33 cellular contexts compared by ENCODE assay signal in the genomic region with DNA sequence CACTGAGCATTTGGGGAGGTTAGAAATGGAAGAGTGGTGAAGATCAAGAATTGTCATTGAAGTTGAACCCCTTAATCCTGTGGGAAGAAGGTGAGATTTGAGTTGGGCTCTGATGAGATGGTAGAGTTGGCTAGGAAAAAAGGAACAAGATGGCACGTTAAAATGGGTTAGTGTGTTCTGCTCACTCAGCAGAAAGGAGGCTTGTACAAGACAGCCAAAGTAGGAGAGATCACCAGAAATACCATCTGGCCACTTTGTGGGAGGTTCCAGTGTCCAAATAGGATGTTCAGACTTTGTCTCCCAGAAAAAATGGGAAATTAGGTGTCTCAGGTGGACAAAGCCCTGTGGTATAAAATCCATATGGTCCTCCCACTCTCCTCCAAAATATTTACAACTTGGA. TPM values are rescaled to one million over a fixed set of nuclear protein-coding genes. Genes with fewer than 3 reads are reported as not detected.
"Had no signal": no experiment of that assay in that cellular context is flagged by ENCODE, and none has a peak within 500 bp of the region (broad histone marks: within the 10 kb centered on the region; RNA-seq: fewer than 3 reads in every experiment).

No MANE protein-coding gene starts in this region.

- DNase-seq: natural killer cell; occipital lobe; ovary; posterior cingulate gyrus; psoas muscle; right cardiac atrium; spleen; stimulated activated CD4-positive, alpha-beta T cell treated with anti-CD3 and anti-CD28 coated beads, Interleukin-12 subunit alpha, Interleukin-12 subunit beta, amount 100 ng/mL, for 4 hours; stimulated activated CD4-positive, alpha-beta T cell treated with anti-CD3 and anti-CD28 coated beads, Interleukin-1b, Interleukin-23, amount 100 ng/mL, for 48 hours; stimulated activated CD4-positive, alpha-beta T cell treated with anti-CD3 and anti-CD28 coated beads, Interleukin-4, amount 100 ng/mL, for 1 hour; stimulated activated CD4-positive, alpha-beta T cell treated with anti-CD3 and anti-CD28 coated beads, Interleukin-4, amount 100 ng/mL, for 4 hours; stimulated activated CD8-positive, alpha-beta memory T cell treated with anti-CD3 and anti-CD28 coated beads, Interleukin-4, amount 100 ng/mL, for 48 hours; stimulated activated naive CD4-positive, alpha-beta T cell; stimulated activated naive CD8-positive, alpha-beta T cell treated with anti-CD3 and anti-CD28 coated beads, Interleukin-15, amount 100 ng/mL, for 72 hours; stimulated activated naive CD8-positive, alpha-beta T cell treated with anti-CD3 and anti-CD28 coated beads, Interleukin-15, Interleukin-2, amounts not matched to agents 100 U/mL and 50 U/mL, for 24 hours; substantia nigra; testis; tibial artery; transverse colon; upper lobe of right lung; uterus had no signal

- H3K9me3 Mint-ChIP-seq: natural killer cell; nephron; neural progenitor cell; stimulated activated memory B cell treated with anti-CD40 and anti-IgM and Interleukin-4, amounts not matched to agents 10 μg/mL and 1 μg/mL and 100 μg/mL, for 72 hours; stimulated activated naive CD8-positive, alpha-beta T cell treated with anti-CD3 and anti-CD28 coated beads, Interleukin-15, amount 100 ng/mL, for 72 hours had no signal

- H3K4me2 ChIP-seq: neural progenitor cell, smooth muscle cell had no signal

- H3K27ac ChIP-seq: neural progenitor cell, ovary, parathyroid adenoma, psoas muscle, skin epidermis, spleen, suprapubic skin, testis, tibial artery, transverse colon, upper lobe of right lung, uterus had no signal

- H3K79me2 ChIP-seq: parathyroid adenoma had no signal

- H3K9me3 ChIP-seq: ovary, psoas muscle, spleen, suprapubic skin, testis, tibial artery, transverse colon, upper lobe of right lung, uterus had no signal

- H3K4me3 Mint-ChIP-seq: natural killer cell; nephron; neural progenitor cell; stimulated activated memory B cell treated with anti-CD40 and anti-IgM and Interleukin-4, amounts not matched to agents 10 μg/mL and 1 μg/mL and 100 μg/mL, for 72 hours; stimulated activated naive CD8-positive, alpha-beta T cell treated with anti-CD3 and anti-CD28 coated beads, Interleukin-15, amount 100 ng/mL, for 72 hours; type B pancreatic cell had no signal

- ATAC-seq: natural killer cell; psoas muscle; right cardiac atrium; sciatic nerve; stimulated activated memory B cell treated with anti-CD40 and anti-IgM and Interleukin-4, amounts not matched to agents 10 μg/mL and 1 μg/mL and 100 μg/mL, for 72 hours; stimulated activated naive CD8-positive, alpha-beta T cell treated with anti-CD3 and anti-CD28 coated beads, Interleukin-15, amount 100 ng/mL, for 72 hours; stimulated activated naive CD8-positive, alpha-beta T cell treated with anti-CD3 and anti-CD28 coated beads, Interleukin-15, Interleukin-2, amounts not matched to agents 100 U/mL and 50 U/mL, for 24 hours; upper lobe of right lung had no signal

- H3K4me1 ChIP-seq: neural progenitor cell, psoas muscle, spleen, suprapubic skin, testis, transverse colon had no signal

- H3K9ac ChIP-seq: neural progenitor cell, parathyroid adenoma had no signal

- H3K36me3 ChIP-seq: neural progenitor cell, ovary, spleen, suprapubic skin, tibial artery, transverse colon, upper lobe of right lung, uterus had no signal

- H3K36me3 Mint-ChIP-seq: natural killer cell; neural progenitor cell; stimulated activated memory B cell treated with anti-CD40 and anti-IgM and Interleukin-4, amounts not matched to agents 10 μg/mL and 1 μg/mL and 100 μg/mL, for 72 hours had no signal

- H2AFZ ChIP-seq: neural progenitor cell, parathyroid adenoma had no signal

- H3K27me3 ChIP-seq: neural progenitor cell, ovary, spleen, suprapubic skin, testis, tibial artery, transverse colon, upper lobe of right lung, uterus had no signal

- H3K4me3 ChIP-seq: neural progenitor cell, ovary, psoas muscle, skin epidermis, smooth muscle cell, spleen, suprapubic skin, testis, tibial artery, transverse colon, upper lobe of right lung, uterus had no signal

- H3K27ac Mint-ChIP-seq: natural killer cell; neural progenitor cell; progenitor cell of endocrine pancreas; stimulated activated memory B cell treated with anti-CD40 and anti-IgM and Interleukin-4, amounts not matched to agents 10 μg/mL and 1 μg/mL and 100 μg/mL, for 72 hours; stimulated activated naive CD8-positive, alpha-beta T cell treated with anti-CD3 and anti-CD28 coated beads, Interleukin-15, amount 100 ng/mL, for 72 hours; type B pancreatic cell had no signal

- H3K4me1 Mint-ChIP-seq: natural killer cell; stimulated activated memory B cell treated with anti-CD40 and anti-IgM and Interleukin-4, amounts not matched to agents 10 μg/mL and 1 μg/mL and 100 μg/mL, for 72 hours; stimulated activated naive CD8-positive, alpha-beta T cell treated with anti-CD3 and anti-CD28 coated beads, Interleukin-15, amount 100 ng/mL, for 72 hours had no signal

- H3K27me3 Mint-ChIP-seq: progenitor cell of endocrine pancreas; stimulated activated memory B cell treated with anti-CD40 and anti-IgM and Interleukin-4, amounts not matched to agents 10 μg/mL and 1 μg/mL and 100 μg/mL, for 72 hours; stimulated activated naive CD8-positive, alpha-beta T cell treated with anti-CD3 and anti-CD28 coated beads, Interleukin-15, amount 100 ng/mL, for 72 hours had no signal

RNA-seq across cellular contexts. Expression of a gene that starts 56.0 kb away (rescaled TPM):
- total RNA-seq: transverse colon, upper lobe of right lung, uterus had no signal
- polyA plus RNA-seq: neural cell, smooth muscle cell, urinary bladder had no signal
